In genomic region chr13:30032263-30032662, GRCh38 we compare ENCODE assay signal across 29 cellular contexts.
"Had no signal": no experiment of that assay in that cellular context is flagged by ENCODE, and none has a peak within 500 bp of the region (broad histone marks: within the 10 kb centered on the region; RNA-seq: fewer than 3 reads in every experiment).

No MANE protein-coding gene starts in this region.

- DNase-seq: heart right ventricle; hippocampal formation; left colon; left lung; lower lobe of right lung; mammary epithelial cell; mesenchymal stem cell; mucosa of descending colon; naive thymus-derived CD4-positive, alpha-beta T cell; occipital lobe; psoas muscle; stimulated activated CD4-positive, alpha-beta T cell treated with anti-CD3 and anti-CD28 coated beads, Interleukin-12 subunit alpha, Interleukin-12 subunit beta, amount 100 ng/mL, for 4 hours; stimulated activated CD4-positive, alpha-beta T cell treated with anti-CD3 and anti-CD28 coated beads, Interleukin-15, amount 100 ng/mL, for 24 hours; stimulated activated CD4-positive, alpha-beta T cell treated with anti-CD3 and anti-CD28 coated beads, Interleukin-2, amount 100 ng/mL, for 24 hours; stimulated activated CD4-positive, alpha-beta T cell treated with anti-CD3 and anti-CD28 coated beads, Interleukin-4, amount 100 ng/mL, for 1 hour; stimulated activated naive B cell treated with anti-CD40 and anti-IgM and Interleukin-4, amounts not matched to agents 10 μg/mL and 1 μg/mL and 100 μg/mL, for 72 hours; stimulated activated naive CD8-positive, alpha-beta T cell treated with anti-CD3 and anti-CD28 coated beads, Interleukin-15, Interleukin-2, amounts not matched to agents 100 U/mL and 50 U/mL, for 24 hours; stomach; testis; thyroid gland; transverse colon; upper lobe of right lung; uterus had no signal

- FAIRE-seq: keratinocyte had no signal

- ATAC-seq: left colon; left lung; lower lobe of right lung; mucosa of descending colon; naive thymus-derived CD4-positive, alpha-beta T cell; psoas muscle; sciatic nerve; stimulated activated naive B cell treated with anti-CD40 and anti-IgM and Interleukin-4, amounts not matched to agents 10 μg/mL and 1 μg/mL and 100 μg/mL, for 72 hours; stimulated activated naive CD8-positive, alpha-beta T cell treated with anti-CD3 and anti-CD28 coated beads, Interleukin-15, Interleukin-2, amounts not matched to agents 100 U/mL and 50 U/mL, for 24 hours; upper lobe of right lung had no signal

- H3K79me2 ChIP-seq: parathyroid adenoma had no signal

- H2AFZ ChIP-seq: parathyroid adenoma had no signal

- H3K36me3 ChIP-seq: heart right ventricle, left lung, lower lobe of right lung, neutrophil, right atrium auricular region, stomach, thyroid gland, transverse colon, upper lobe of right lung, uterus had no signal

- H3K9me3 ChIP-seq: heart right ventricle, left lung, lower lobe of right lung, mucosa of descending colon, neutrophil, psoas muscle, right atrium auricular region, stomach, testis, thyroid gland, transverse colon, upper lobe of right lung, uterus had no signal

- H3K9ac ChIP-seq: parathyroid adenoma had no signal

- H3K4me1 ChIP-seq: left lung, lower lobe of right lung, parathyroid adenoma, psoas muscle, right atrium auricular region, testis, transverse colon, upper lobe of right lung had no signal

- H3K27me3 ChIP-seq: left lung, neutrophil, right atrium auricular region, stomach, testis, thyroid gland, transverse colon, upper lobe of right lung, uterus had no signal

- H3K4me3 ChIP-seq: heart right ventricle, left lung, lower lobe of right lung, mucosa of descending colon, psoas muscle, right atrium auricular region, skin epidermis, stomach, testis, thyroid gland, transverse colon, upper lobe of right lung, uterus had no signal

- H3K27ac ChIP-seq: heart right ventricle, left lung, lower lobe of right lung, neutrophil, parathyroid adenoma, psoas muscle, right atrium auricular region, stomach, testis, thyroid gland, transverse colon, upper lobe of right lung had no signal
